16 cellular contexts compared by ENCODE assay signal in the genomic region with DNA sequence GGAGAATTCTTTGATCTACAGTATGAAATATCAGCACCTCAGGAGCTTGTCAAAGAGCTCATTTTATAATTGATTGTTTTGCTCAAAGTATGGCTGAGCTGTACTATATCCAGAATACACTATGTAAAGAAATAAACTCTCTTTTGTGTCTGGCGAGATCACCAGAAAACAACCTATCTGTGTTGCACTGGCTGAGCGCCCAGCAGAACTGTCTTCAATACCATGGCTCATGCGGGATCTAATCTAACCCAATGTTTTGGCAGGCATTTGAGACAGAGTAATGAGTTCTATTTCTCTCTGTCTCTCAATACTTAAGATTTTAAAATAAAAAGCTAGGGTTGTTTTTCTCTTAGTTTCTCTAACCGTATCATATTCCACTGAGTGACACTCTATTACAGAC.
DNase-seq lines count a peak whose midpoint lies in the region; ATAC-seq and TF ChIP-seq lines count a peak whose summit lies in the region.
"Had no signal": no experiment of that assay in that cellular context is flagged by ENCODE, and none has a peak within 500 bp of the region (broad histone marks: within the 10 kb centered on the region; RNA-seq: fewer than 3 reads in every experiment).

No MANE protein-coding gene starts in this region.

- intact Hi-C loops in heart right ventricle (cut with DNase I): loop anchor here in 3 of 10 donors (5.0 to 10.0 kb wide), 3 partner anchors 337 to 347 kb away; no protein-coding TSS in a partner anchor
- intact Hi-C loops in left colon (cut with DNase I, micrococcal nuclease): no loop called here

- no peaks in the 10 kb centered on the region for H3K36me3 ChIP-seq in cardiac muscle cell
- no peaks in the 10 kb centered on the region for H3K36me3 ChIP-seq in heart right ventricle

- H3K27ac ChIP-seq in cardiac muscle cell (peak overlapping the region; percentile 32), heart right ventricle (no peak overlapping the region)
- H3K27ac ChIP-seq: BLaER1 treated with 17β-estradiol and CSF1 and Interleukin-3, amounts not matched to agents 10 nM and 100 nM had no signal

- WGBS in heart right ventricle, 2 donors: 46 to 67% methylated on average over 4 of the region's 4 CpGs

- peaks cover 34% of the 10 kb centered on the region for H3K4me1 ChIP-seq in cardiac muscle cell (ENCODE audit: low read depth)
- no peaks in the 10 kb centered on the region for H3K4me1 ChIP-seq in heart right ventricle
- H3K4me1 ChIP-seq: BLaER1 treated with 17β-estradiol and CSF1 and Interleukin-3, amounts not matched to agents 10 nM and 100 nM had no signal

- H3K4me3 ChIP-seq in cardiac muscle cell: no peak overlapping the region
- no peak overlapping the region for H3K4me3 ChIP-seq in heart right ventricle
- H3K4me3 ChIP-seq: BLaER1 treated with 17β-estradiol and CSF1 and Interleukin-3, amounts not matched to agents 10 nM and 100 nM had no signal

- DNase-seq in cardiac muscle cell (ENCODE audit: low read depth in 1 of 2, low spot score in 1 of 2) (no peak), heart right ventricle (no peak), Ammon's horn (ENCODE audit: low spot score) (peak; percentile 15), hippocampal formation (lab: John Stamatoyannopoulos, UW) (peak; percentile 3 to 9), superior temporal gyrus (ENCODE audit: extremely low spot score) (peak; percentile 42), left colon (no peak)
- no peak for DNase-seq in activated CD4-positive, alpha-beta T cell treated with anti-CD3 and anti-CD28 coated beads, Interleukin-2, amount 50 U/mL, for 1 hour
- DNase-seq: 8988T; Calu3; CD8-positive, alpha-beta T cell; GF-D8; GOT3; H7; HFFc6 had no signal

- no peak for ATAC-seq in heart right ventricle
- no peak for ATAC-seq in left colon
- ATAC-seq: CD8-positive, alpha-beta T cell; HCT116 had no signal

- TF ChIP-seq CTCF in cardiac muscle cell (IDR thresholded peaks at IDR 0.05; ENCODE audit: low read depth, low read length): no peak
- TF ChIP-seq CTCF in heart right ventricle (IDR thresholded peaks at IDR 0.05): no peak

- H3K9me3 ChIP-seq in cardiac muscle cell (ENCODE audit: low read depth): no peaks in the 10 kb centered on the region
- peaks cover 0 to 20% (median 7%) of the 10 kb centered on the region in 11 donors for H3K9me3 ChIP-seq in heart right ventricle

- H3K27me3 ChIP-seq in cardiac muscle cell: no peaks in the 10 kb centered on the region
- no peaks in the 10 kb centered on the region for H3K27me3 ChIP-seq in heart right ventricle
- H3K27me3 ChIP-seq: BLaER1 treated with 17β-estradiol and CSF1 and Interleukin-3, amounts not matched to agents 10 nM and 100 nM had no signal

Comparison
In these comparisons a context has a peak if more than half of its experiments do, and no peak if none do; other contexts are left out.
1. DNase-seq: peak in Ammon's horn (single experiment), hippocampal formation (2 of 2) and superior temporal gyrus (single experiment); none in cardiac muscle cell (0 of 2), heart right ventricle (0 of 2), left colon (0 of 2) and activated CD4-positive, alpha-beta T cell treated with anti-CD3 and anti-CD28 coated beads, Interleukin-2, amount 50 U/mL, for 1 hour (single experiment).